5 cellular contexts compared by ENCODE assay signal in genomic region chrX:153727108-153727931, GRCh38. TPM values are rescaled to one million over a fixed set of nuclear protein-coding genes. Genes with fewer than 3 reads are reported as not detected.
DNase-seq lines count a peak whose midpoint lies in the region; ATAC-seq and TF ChIP-seq lines count a peak whose summit lies in the region.

No MANE protein-coding gene starts in this region.

- DNase-seq in LHCN-M2 (ENCODE audit: low read depth) (peak; percentile 48), amygdala (lab: John Stamatoyannopoulos, UW) (peak in 53 of 56 donors; percentile 3 to 83 (median 61)), mucosa of descending colon (peak in 2 of 3 donors; percentile 60 to 72)
- no peak for DNase-seq in activated CD4-positive, alpha-beta T cell treated with anti-CD3 and anti-CD28 coated beads, Interleukin-2, amount 50 U/mL, for 1 hour

- H3K9me3 ChIP-seq in mucosa of descending colon = no peaks in the 10 kb centered on the region

- TF ChIP-seq CTCF in mucosa of descending colon (IDR thresholded peaks at IDR 0.05) = no peak

- intact Hi-C loops in mucosa of descending colon (cut with DNase I, micrococcal nuclease) = no loop called here

- no peaks in the 10 kb centered on the region for H3K36me3 ChIP-seq in mucosa of descending colon (ENCODE audit: low read depth)

- ATAC-seq in mucosa of descending colon (peak; percentile 2), GM21390 (IDR thresholded peaks at IDR 0.05; ENCODE audit: unreplicated experiment) (no peak)

- peaks cover 34% of the 10 kb centered on the region for H3K4me1 ChIP-seq in mucosa of descending colon (ENCODE audit: low read depth)

- H3K4me3 ChIP-seq in mucosa of descending colon = no peak overlapping the region

RNA-seq across cellular contexts. Expression of gene ABCD1, which starts 2.7 kb away (rescaled TPM):
- 25.8 and 30.5 TPM in 2 replicates for total RNA-seq in LHCN-M2 (2014; rRNA removed)
- polyA plus RNA-seq in LHCN-M2 (2012) = 15.4 TPM
- 10 to 100 TPM; 13.0 to 27.3 (median 13.0) TPM for total RNA-seq in mucosa of descending colon

RNA-seq across cellular contexts. Expression of gene BCAP31, which starts 3.1 kb away (rescaled TPM):
- total RNA-seq in LHCN-M2 (2014; rRNA removed) = 138 and 211 TPM in 2 replicates
- polyA plus RNA-seq in LHCN-M2 (2012) = 229 TPM
- total RNA-seq in mucosa of descending colon = 100 to 1,000 TPM; 158 to 209 (median 181) TPM

RNA-seq across cellular contexts. Expression of gene PLXNB3, which starts 36.7 kb away (rescaled TPM):
- total RNA-seq in LHCN-M2 (2014; rRNA removed) (5.0 and 9.7 TPM in 2 replicates), mucosa of descending colon (10 to 100 TPM in 1 of 3 donors, 1 to 10 TPM in 2; 3.0 to 44.9 (median 3.3) TPM)
- 6.4 TPM for polyA plus RNA-seq in LHCN-M2 (2012)

RNA-seq across cellular contexts. Expression of gene SLC6A8, which starts 39.6 kb away (rescaled TPM):
- total RNA-seq in LHCN-M2 (2014; rRNA removed) (10.2 and 13.7 TPM in 2 replicates), mucosa of descending colon (100 to 1,000 TPM; 214 to 313 (median 251) TPM)
- polyA plus RNA-seq in LHCN-M2 (2012) = 15.2 TPM

RNA-seq across cellular contexts. Expression of gene SRPK3, which starts 53.5 kb away (rescaled TPM):
- total RNA-seq in LHCN-M2 (2014; rRNA removed) (0.45 and 1.3 TPM in 2 replicates), mucosa of descending colon (1 to 10 TPM in 2 of 3 donors, under 1 TPM in 1; 0.55 to 4.6 (median 1.0) TPM)
- 5.6 TPM for polyA plus RNA-seq in LHCN-M2 (2012)
